1 cellular context compared by ENCODE assay signal in genomic region chr1:212035835-212036605, GRCh38.
TF ChIP-seq lines count a peak whose summit lies in the region.

No MANE protein-coding gene starts in this region.

TF ChIP-seq in K562, 482 proteins besides CTCF, POLR2A, EP300 and RAD21 (continued from another document and continues in another):
- no peak for TF ChIP-seq ZNF134 (CRISPR knock-in tag; conservative IDR thresholded peaks at IDR 0.05)
- no peak for TF ChIP-seq LEF1 (IDR thresholded peaks at IDR 0.05)
- no peak for TF ChIP-seq HNRNPLL (IDR thresholded peaks at IDR 0.05; ENCODE audit: low read depth, low read length, poor library complexity, severe bottlenecking)
- TF ChIP-seq ZNF133 (CRISPR knock-in tag; IDR thresholded peaks at IDR 0.05), result no peak
- peak; percentile 64 for TF ChIP-seq L3MBTL2 (IDR thresholded peaks at IDR 0.05)
- TF ChIP-seq SPI1 (IDR thresholded peaks at IDR 0.05; ENCODE audit: borderline replicate concordance, low read depth, low read length), result no peak
- TF ChIP-seq ZFP30 (CRISPR knock-in tag; IDR thresholded peaks at IDR 0.05; ENCODE audit: borderline replicate concordance), result no peak
- TF ChIP-seq REST (CRISPR knock-in tag; IDR thresholded peaks at IDR 0.05; ENCODE audit: low read depth), result peak; percentile 6; the same call in 1 of the 2 replicates
- TF ChIP-seq RFX7 (CRISPR knock-in tag; IDR thresholded peaks at IDR 0.05), result no peak
- TF ChIP-seq RBM17 (IDR thresholded peaks at IDR 0.05; ENCODE audit: borderline replicate concordance, low read depth, low read length), result no peak
- TF ChIP-seq LCOR (CRISPR knock-in tag; IDR thresholded peaks at IDR 0.05), result no peak; the same call in 1 of the 2 replicates
- peak; percentile 81 for TF ChIP-seq GATA2 (CRISPR knock-in tag; IDR thresholded peaks at IDR 0.05)
- TF ChIP-seq ZNF174 (CRISPR knock-in tag; IDR thresholded peaks at IDR 0.05), result no peak
- no peak for TF ChIP-seq ZNF23 (CRISPR knock-in tag; IDR thresholded peaks at IDR 0.05)
- no peak for TF ChIP-seq ZNF785 (CRISPR knock-in tag; IDR thresholded peaks at IDR 0.05)
- TF ChIP-seq ETV6 (IDR thresholded peaks at IDR 0.05; ENCODE audit: borderline replicate concordance in 1 of 2, low read depth in 2 of 2, low read length in 1 of 2), result no peak
- no peak for TF ChIP-seq ETV6 (CRISPR knock-in tag; IDR thresholded peaks at IDR 0.05; ENCODE audit: borderline replicate concordance)
- TF ChIP-seq ERF (CRISPR knock-in tag; IDR thresholded peaks at IDR 0.05), result 0 out of 2 replicates have a peak, but pooled peaks have one; percentile 48
- TF ChIP-seq UBTF (IDR thresholded peaks at IDR 0.05; ENCODE audit: borderline replicate concordance in 1 of 2, low read depth in 2 of 2, low read length in 2 of 2), result no peak
- no peak for TF ChIP-seq ZNF318 (IDR thresholded peaks at IDR 0.05; ENCODE audit: borderline replicate concordance in 1 of 2, low read depth in 1 of 2)
- no peak for TF ChIP-seq ZNF175 (CRISPR knock-in tag; IDR thresholded peaks at IDR 0.05; ENCODE audit: low read depth)
- peak; percentile 73; the same call in 1 of the 2 replicates for TF ChIP-seq SIN3B (IDR thresholded peaks at IDR 0.05; ENCODE audit: low read depth)
- TF ChIP-seq CHD4 (IDR thresholded peaks at IDR 0.05; ENCODE audit: insufficient read depth, insufficient replicate concordance, low read depth, low read length, poor library complexity, severe bottlenecking), result no peak
- TF ChIP-seq KHSRP (IDR thresholded peaks at IDR 0.05), result no peak
- peak; percentile 72 for TF ChIP-seq KDM5B (IDR thresholded peaks at IDR 0.05; ENCODE audit: insufficient replicate concordance, low read depth, low read length)
- TF ChIP-seq HDAC3 (IDR thresholded peaks at IDR 0.05; ENCODE audit: borderline replicate concordance, partially characterized antibody), result no peak
- TF ChIP-seq MEF2A (IDR thresholded peaks at IDR 0.05; ENCODE audit: control insufficient read depth, low read depth, low read length), result no peak
- no peak for TF ChIP-seq NCOA1 (IDR thresholded peaks at IDR 0.05; ENCODE audit: low read depth)
- no peak for TF ChIP-seq PTRF (tag; IDR thresholded peaks at IDR 0.05)
- peak; percentile 62; the same call in 1 of the 2 replicates for TF ChIP-seq ZNF24 (IDR thresholded peaks at IDR 0.05)
- 0 out of 2 replicates have a peak, but pooled peaks have one; percentile 11 for TF ChIP-seq NFATC3 (IDR thresholded peaks at IDR 0.05)
- no peak for TF ChIP-seq ARNT (IDR thresholded peaks at IDR 0.05)
- no peak for TF ChIP-seq ZNF197 (CRISPR knock-in tag; IDR thresholded peaks at IDR 0.05; ENCODE audit: low read depth)
- TF ChIP-seq FOXP1 (CRISPR knock-in tag; IDR thresholded peaks at IDR 0.05), result no peak
- no peak for TF ChIP-seq MTF1 (CRISPR knock-in tag; IDR thresholded peaks at IDR 0.05; ENCODE audit: borderline replicate concordance)
- TF ChIP-seq ARID3B (CRISPR knock-in tag; IDR thresholded peaks at IDR 0.05; ENCODE audit: borderline replicate concordance), result no peak
- no peak for TF ChIP-seq ZNF212 (CRISPR knock-in tag; IDR thresholded peaks at IDR 0.05)
- no peak for TF ChIP-seq SP2 (IDR thresholded peaks at IDR 0.05; ENCODE audit: extremely low read depth, low read depth, low read length, poor library complexity, severe bottlenecking)
- TF ChIP-seq HOXB6 (CRISPR knock-in tag; IDR thresholded peaks at IDR 0.05; ENCODE audit: borderline replicate concordance), result no peak
- no peak for TF ChIP-seq BHLHE40 (IDR thresholded peaks at IDR 0.05; ENCODE audit: low read length)
- TF ChIP-seq E2F8 (IDR thresholded peaks at IDR 0.05; ENCODE audit: low read depth, partially characterized antibody), result no peak
- no peak for TF ChIP-seq MNT (conservative IDR thresholded peaks at IDR 0.05)
- no peak for TF ChIP-seq ELF4 (CRISPR knock-in tag; IDR thresholded peaks at IDR 0.05)
- no peak for TF ChIP-seq ZNF75A (CRISPR knock-in tag; IDR thresholded peaks at IDR 0.05)
